In genomic region chr19:5393088-5393487, GRCh38 we compare ENCODE assay signal across 23 cellular contexts. TPM values are rescaled to one million over a fixed set of nuclear protein-coding genes. Genes with fewer than 3 reads are reported as not detected.
A peak's percentile ranks its signal among the peaks of the same experiment; 100 is the strongest.
DNase-seq lines count a peak whose midpoint lies in the region; ATAC-seq, FAIRE-seq and TF ChIP-seq lines count a peak whose summit lies in the region.
"Had no signal": no experiment of that assay in that cellular context is flagged by ENCODE, and none has a peak within 500 bp of the region (broad histone marks: within the 10 kb centered on the region; RNA-seq: fewer than 3 reads in every experiment).

No MANE protein-coding gene starts in this region.

- H3K36me3 Mint-ChIP-seq in endodermal cell (ENCODE audit: low read depth): no peaks in the 10 kb centered on the region
- no peaks in the 10 kb centered on the region for H3K36me3 Mint-ChIP-seq in neural progenitor cell
- peaks cover 0 to 13% of the 10 kb centered on the region in 2 donors for H3K36me3 Mint-ChIP-seq in stimulated activated naive B cell treated with anti-CD40 and anti-IgM and Interleukin-4, amounts not matched to agents 10 μg/mL and 1 μg/mL and 100 μg/mL, for 72 hours
- H3K36me3 Mint-ChIP-seq: CD4-positive, CD25-positive, alpha-beta regulatory T cell; CD8-positive, alpha-beta T cell had no signal

- no peak overlapping the region for H3K27ac Mint-ChIP-seq in endodermal cell
- H3K27ac Mint-ChIP-seq in neural progenitor cell: peak overlapping the region; percentile 31
- no peak overlapping the region for H3K27ac Mint-ChIP-seq in stimulated activated naive B cell treated with anti-CD40 and anti-IgM and Interleukin-4, amounts not matched to agents 10 μg/mL and 1 μg/mL and 100 μg/mL, for 72 hours
- H3K27ac Mint-ChIP-seq: B cell; CD4-positive, CD25-positive, alpha-beta regulatory T cell; CD8-positive, alpha-beta T cell; H9 had no signal

- H2AFZ ChIP-seq in neural progenitor cell (replicated peaks): no peak overlapping the region
- H2AFZ ChIP-seq: GM23248 had no signal

- ATAC-seq in lung (ENCODE audit: insufficient read depth, low FRiP score): peak; percentile 2
- no peak for ATAC-seq in GM18907 (IDR thresholded peaks at IDR 0.05; ENCODE audit: unreplicated experiment)
- ATAC-seq in stimulated activated naive B cell treated with anti-CD40 and anti-IgM and Interleukin-4, amounts not matched to agents 10 μg/mL and 1 μg/mL and 100 μg/mL, for 72 hours (replicated peaks): no peak
- no peak for ATAC-seq in right lobe of liver
- ATAC-seq: CD8-positive, alpha-beta T cell; GM12878; HCT116 had no signal

- DNase-seq in D721Med (ENCODE audit: insufficient read length, low spot score) (peak; percentile 3), endodermal cell (no peak), lung (ENCODE audit: low spot score) (no peak), neural progenitor cell (ENCODE audit: low spot score) (no peak), caudate nucleus (lab: John Stamatoyannopoulos, UW) (no peak), right lobe of liver (no peak)
- DNase-seq in stimulated activated naive B cell treated with anti-CD40 and anti-IgM and Interleukin-4, amounts not matched to agents 10 μg/mL and 1 μg/mL and 100 μg/mL, for 72 hours: no peak
- DNase-seq: 8988T; Caco-2; CD4-positive, CD25-positive, alpha-beta regulatory T cell; CD8-positive, alpha-beta T cell; DMS79; EL; GDM1; GM23248; H9 had no signal

- H3K4me1 ChIP-seq in endodermal cell (ENCODE audit: control insufficient read depth, insufficient read depth, low read length) (peaks cover 12% of the 10 kb centered on the region), lung (ENCODE audit: control insufficient read depth in 2 of 2, insufficient read depth in 2 of 2, low read length in 2 of 2) (no peaks in the 10 kb centered on the region), neural progenitor cell (peaks cover 60% of the 10 kb centered on the region), right lobe of liver (no peaks in the 10 kb centered on the region)
- H3K4me1 ChIP-seq: BLaER1 had no signal

- FAIRE-seq in D721Med (lab: Jason Lieb, UNC): no peak
- FAIRE-seq: GM12878, GM18507 had no signal

- H3K9me3 Mint-ChIP-seq in endodermal cell (peaks cover 7% of the 10 kb centered on the region), neural progenitor cell (peaks cover 4% of the 10 kb centered on the region)
- peaks cover 5 to 7% of the 10 kb centered on the region in 2 donors for H3K9me3 Mint-ChIP-seq in stimulated activated naive B cell treated with anti-CD40 and anti-IgM and Interleukin-4, amounts not matched to agents 10 μg/mL and 1 μg/mL and 100 μg/mL, for 72 hours

- intact Hi-C loops in right lobe of liver (cut with DNase I): no loop called here

- 89 to 92% methylated on average over 3 to 6 of the region's 6 CpGs for WGBS in endodermal cell (ENCODE audit: insufficient coverage in 1 of 2, insufficient read length in 1 of 2), 2 experiments
- WGBS in lung, 2 donors: 65 to 72% methylated on average over 6 of the region's 6 CpGs
- WGBS in right lobe of liver (ENCODE audit: insufficient coverage, low coverage, low lambda C conversion rate, missing lambda C conversion rate): 41% methylated on average over 5 of the region's 6 CpGs

- H3K4me1 Mint-ChIP-seq in endodermal cell (peaks cover 18% of the 10 kb centered on the region), neural progenitor cell (peaks cover 74% of the 10 kb centered on the region)
- peaks cover 0 to 6% of the 10 kb centered on the region in 2 donors for H3K4me1 Mint-ChIP-seq in stimulated activated naive B cell treated with anti-CD40 and anti-IgM and Interleukin-4, amounts not matched to agents 10 μg/mL and 1 μg/mL and 100 μg/mL, for 72 hours
- H3K4me1 Mint-ChIP-seq: B cell had no signal

- no peaks in the 10 kb centered on the region for H4K20me1 ChIP-seq in neural progenitor cell (ENCODE audit: low read depth)
- H4K20me1 ChIP-seq: BLaER1 had no signal

- TF ChIP-seq POLR2A in right lobe of liver (IDR thresholded peaks at IDR 0.05): no peak

- H3K9me3 ChIP-seq in endodermal cell (ENCODE audit: control insufficient read depth, low read length) (no peaks in the 10 kb centered on the region), lung (ENCODE audit: control insufficient read depth in 2 of 2, insufficient read depth in 1 of 2, low read length in 1 of 2) (peaks cover 0 to 17% of the 10 kb centered on the region in 2 donors), neural progenitor cell (ENCODE audit: low read depth) (no peaks in the 10 kb centered on the region), right lobe of liver (no peaks in the 10 kb centered on the region)

- H3K4me3 Mint-ChIP-seq in endodermal cell (no peak overlapping the region), neural progenitor cell (no peak overlapping the region)
- no peak overlapping the region for H3K4me3 Mint-ChIP-seq in stimulated activated naive B cell treated with anti-CD40 and anti-IgM and Interleukin-4, amounts not matched to agents 10 μg/mL and 1 μg/mL and 100 μg/mL, for 72 hours
- H3K4me3 Mint-ChIP-seq: B cell; CD4-positive, CD25-positive, alpha-beta regulatory T cell; CD8-positive, alpha-beta T cell; H9 had no signal

- peaks cover 55% of the 10 kb centered on the region for H3F3A ChIP-seq in neural progenitor cell (ENCODE audit: low read depth)

- peak overlapping the region; percentile 66 for H3K27ac ChIP-seq in endodermal cell (ENCODE audit: low read depth, low read length)
- no peak overlapping the region for H3K27ac ChIP-seq in lung (ENCODE audit: low read depth in 1 of 2, low read length in 1 of 2)
- no peak overlapping the region for H3K27ac ChIP-seq in neural progenitor cell
- H3K27ac ChIP-seq in caudate nucleus (ENCODE audit: low read depth, low read length): no peak overlapping the region
- H3K27ac ChIP-seq in right lobe of liver: no peak overlapping the region
- H3K27ac ChIP-seq: BLaER1, C4-2B, GM23248 had no signal

- TF ChIP-seq CTCF in D721Med (IDR thresholded peaks at IDR 0.05; ENCODE audit: insufficient read depth, missing control alignments) (no peak), endodermal cell (conservative IDR thresholded peaks at IDR 0.05) (no peak), lung (IDR thresholded peaks at IDR 0.05; ENCODE audit: control extremely low read depth, extremely low read depth) (no peak), neural progenitor cell (IDR thresholded peaks at IDR 0.05) (no peak), right lobe of liver (IDR thresholded peaks at IDR 0.05) (no peak)

- no peak overlapping the region for H3K4me3 ChIP-seq in endodermal cell (ENCODE audit: low read length)
- no peak overlapping the region for H3K4me3 ChIP-seq in lung
- no peak overlapping the region for H3K4me3 ChIP-seq in neural progenitor cell
- no peak overlapping the region for H3K4me3 ChIP-seq in right lobe of liver
- H3K4me3 ChIP-seq: BLaER1, GM12878, GM23248 had no signal

- H3K27me3 Mint-ChIP-seq in endodermal cell (ENCODE audit: insufficient read depth) (peaks cover 85% of the 10 kb centered on the region), neural progenitor cell (ENCODE audit: insufficient read depth, low read depth) (peaks cover 5% of the 10 kb centered on the region)
- H3K27me3 Mint-ChIP-seq in stimulated activated naive B cell treated with anti-CD40 and anti-IgM and Interleukin-4, amounts not matched to agents 10 μg/mL and 1 μg/mL and 100 μg/mL, for 72 hours: peaks cover 70 to 75% of the 10 kb centered on the region in 2 donors

- H3K9ac ChIP-seq in endodermal cell (ENCODE audit: extremely low read depth, low read length, poor library complexity, severe bottlenecking) (no peak overlapping the region), neural progenitor cell (no peak overlapping the region)
- H3K9ac ChIP-seq: BLaER1, GM23248 had no signal

- H3K36me3 ChIP-seq in endodermal cell (ENCODE audit: control insufficient read depth, insufficient read depth, low read length) (no peaks in the 10 kb centered on the region), lung (ENCODE audit: control insufficient read depth in 2 of 2, insufficient read depth in 2 of 2, low read length in 2 of 2) (no peaks in the 10 kb centered on the region), neural progenitor cell (no peaks in the 10 kb centered on the region), right lobe of liver (no peaks in the 10 kb centered on the region)
- H3K36me3 ChIP-seq: BLaER1 had no signal

- peak overlapping the region; percentile 37 for H3K4me2 ChIP-seq in neural progenitor cell
- H3K4me2 ChIP-seq: BLaER1 had no signal

- no peaks in the 10 kb centered on the region for H3K79me2 ChIP-seq in neural progenitor cell (ENCODE audit: low read depth)

- peaks cover 62% of the 10 kb centered on the region for H3K27me3 ChIP-seq in endodermal cell (ENCODE audit: control insufficient read depth, insufficient read depth, low read length, poor library complexity, severe bottlenecking)
- H3K27me3 ChIP-seq in lung (ENCODE audit: control insufficient read depth, insufficient read depth): peaks cover 9% of the 10 kb centered on the region
- H3K27me3 ChIP-seq in neural progenitor cell: no peaks in the 10 kb centered on the region
- peaks cover 0 to 4% of the 10 kb centered on the region in 2 donors for H3K27me3 ChIP-seq in right lobe of liver

RNA-seq across cellular contexts. Expression of gene PTPRS, which starts 52.5 kb away (rescaled TPM):
- 100 to 1,000 TPM; 226 to 248 TPM for total RNA-seq in endodermal cell
- polyA plus RNA-seq in endodermal cell (2013, experiment 1 of 2): 178 TPM
- 175 TPM for polyA plus RNA-seq in endodermal cell (2013, experiment 2 of 2)
- total RNA-seq in lung: 10 to 100 TPM; 81.7 to 96.7 TPM
- polyA plus RNA-seq in lung: 10 to 100 TPM; 10.9 to 11.1 TPM
- total RNA-seq in neural progenitor cell (ENCODE audit: low replicate concordance): 167 and 403 TPM in 2 replicates
- total RNA-seq in right lobe of liver: 10 to 100 TPM in 5 of 6 experiments, 1 to 10 TPM in 1; 6.1 to 39.9 (median 22.1) TPM
